Comparison of ENCODE assay signal across 1 cellular context in genomic region chr10:89643812-89644690, GRCh38.
TF ChIP-seq lines count a peak whose summit lies in the region.

No MANE protein-coding gene starts in this region.

TF ChIP-seq in K562, 482 proteins besides CTCF, POLR2A, EP300 and RAD21 (continued from another document and continues in another):
- TF ChIP-seq TAF1 (IDR thresholded peaks at IDR 0.05; ENCODE audit: control insufficient read depth, extremely low read depth, insufficient read depth, low read length, severe bottlenecking) (peak; percentile 84), POLR3A (IDR thresholded peaks at IDR 0.05; ENCODE audit: borderline replicate concordance, extremely low read depth, insufficient read depth, insufficient read length) (no peak), CCNT2 (IDR thresholded peaks at IDR 0.05; ENCODE audit: borderline replicate concordance, extremely low read depth, insufficient read length, low read depth, low read length) (peak; percentile 17), SAP30 (IDR thresholded peaks at IDR 0.05; ENCODE audit: borderline replicate concordance, insufficient read depth, low read depth, low read length, poor library complexity, severe bottlenecking) (peak; percentile 38), C11orf30 (IDR thresholded peaks at IDR 0.05; ENCODE audit: low read depth) (no peak), UBTF (IDR thresholded peaks at IDR 0.05; ENCODE audit: borderline replicate concordance in 1 of 2, low read depth in 2 of 2, low read length in 2 of 2) (peak; percentile 41 to 74; a peak in 3 of 4 replicates), ZBTB1 (CRISPR knock-in tag; IDR thresholded peaks at IDR 0.05; ENCODE audit: borderline replicate concordance, low read depth) (peak; percentile 76), RBM22 (IDR thresholded peaks at IDR 0.05; ENCODE audit: low read depth, low read length, poor library complexity, severe bottlenecking) (no peak), MBD2 (IDR thresholded peaks at IDR 0.05; ENCODE audit: borderline replicate concordance, low read depth) (0 out of 2 replicates have a peak, but pooled peaks have one; percentile 44), BHLHE40 (IDR thresholded peaks at IDR 0.05; ENCODE audit: low read length) (0 out of 2 replicates have a peak, but pooled peaks have one; percentile 44), SUPT5H (IDR thresholded peaks at IDR 0.05) (peak; percentile 87), GABPB1 (CRISPR knock-in tag; IDR thresholded peaks at IDR 0.05) (0 out of 2 replicates have a peak, but pooled peaks have one; percentile 37), TBP (optimal IDR thresholded peaks at IDR 0.05; ENCODE audit: low read depth, low read length) (peak; percentile 96), GTF2F1 (IDR thresholded peaks at IDR 0.05; ENCODE audit: low read depth, low read length) (peak; percentile 71; the same call in 1 of the 2 replicates), KDM1A (IDR thresholded peaks at IDR 0.05) (peak; percentile 22 to 32; a peak in 1 of 4 replicates), GABPB2 (CRISPR knock-in tag; conservative IDR thresholded peaks at IDR 0.05) (no peak), CXXC5 (CRISPR knock-in tag; IDR thresholded peaks at IDR 0.05) (peak; percentile 63; the same call in 1 of the 2 replicates), ZNF384 (IDR thresholded peaks at IDR 0.05; ENCODE audit: low read depth, low read length) (peak; percentile 94), TAF9B (IDR thresholded peaks at IDR 0.05; ENCODE audit: partially characterized antibody) (peak; percentile 45), CHD1 (IDR thresholded peaks at IDR 0.05; ENCODE audit: low read length) (peak; percentile 65), MGA (IDR thresholded peaks at IDR 0.05) (0 out of 2 replicates have a peak, but pooled peaks have one; percentile 21), U2AF2 (optimal IDR thresholded peaks at IDR 0.05; ENCODE audit: low read depth, low read length) (no peak), ARID3A (IDR thresholded peaks at IDR 0.05; ENCODE audit: borderline replicate concordance, low read depth, low read length) (0 out of 2 replicates have a peak, but pooled peaks have one; percentile 10), POLR2AphosphoS5 (IDR thresholded peaks at IDR 0.05; ENCODE audit: control insufficient read depth, insufficient read depth, low read depth, low read length) (peak; percentile 83), TFAP4 (CRISPR knock-in tag; IDR thresholded peaks at IDR 0.05; ENCODE audit: borderline replicate concordance) (peak; percentile 32; the same call in 1 of the 2 replicates), CLOCK (CRISPR knock-in tag; IDR thresholded peaks at IDR 0.05; ENCODE audit: borderline replicate concordance) (no peak), POLR2H (tag; IDR thresholded peaks at IDR 0.05; ENCODE audit: low read depth) (peak; percentile 76), VEZF1 (CRISPR knock-in tag; IDR thresholded peaks at IDR 0.05) (peak; percentile 65), REST (CRISPR knock-in tag; IDR thresholded peaks at IDR 0.05; ENCODE audit: low read depth) (no peak)
